In genomic region chr9:21546949-21547348, GRCh38 we compare ENCODE assay signal across 19 cellular contexts.
"Had no signal": no experiment of that assay in that cellular context is flagged by ENCODE, and none has a peak within 500 bp of the region (broad histone marks: within the 10 kb centered on the region; RNA-seq: fewer than 3 reads in every experiment).

No MANE protein-coding gene starts in this region.

- DNase-seq: activated CD8-positive, alpha-beta memory T cell treated with anti-CD3 and anti-CD28 coated beads, Interleukin-2, amount 50 U/mL, for 4 hours; activated naive CD4-positive, alpha-beta T cell; activated naive CD8-positive, alpha-beta T cell treated with anti-CD3 and anti-CD28 coated beads, Interleukin-2, amount 10 ng/mL, durations not matched to agents 7 days and 5 days; activated T-cell treated with anti-CD3 and anti-CD28 coated beads, Interleukin-2, amount 50 U/mL, for 24 hours; amniotic stem cell; cerebellar nuclear complex; cortex of kidney; endodermal cell; foreskin fibroblast; lower lobe of right lung; naive thymus-derived CD4-positive, alpha-beta T cell; stimulated activated CD4-positive, alpha-beta T cell treated with anti-CD3 and anti-CD28 coated beads, Interleukin-4, amount 100 ng/mL, for 24 hours; stimulated activated naive CD4-positive, alpha-beta T cell treated with Interleukin-2 at 50 U/mL for 16 hours; T-cell had no signal

- ATAC-seq: left lobe of liver; lower lobe of right lung; naive thymus-derived CD4-positive, alpha-beta T cell; T-cell had no signal

- H3K36me3 Mint-ChIP-seq: type B pancreatic cell had no signal

- H3K27ac ChIP-seq: lower lobe of right lung, thoracic aorta had no signal

- H3K27ac Mint-ChIP-seq: activated naive CD8-positive, alpha-beta T cell treated with anti-CD3 and anti-CD28 coated beads, Interleukin-2, amount 10 ng/mL, durations not matched to agents 7 days and 5 days; activated T-cell treated with anti-CD3 and anti-CD28 coated beads, Interleukin-2, amount 50 U/mL, for 24 hours; activated T-helper 2 cell treated with anti-CD3 and anti-CD28 coated beads, Interferon-gamma antibody, Interleukin-2, Interleukin-4, amounts not matched to agents 10 μg/mL and 5 μg/mL and 100 μg/mL, durations not matched to agents 14 hours and 24 hours and 36 hours; endodermal cell; naive thymus-derived CD4-positive, alpha-beta T cell; T-cell; type B pancreatic cell had no signal

- H3K4me1 ChIP-seq: lower lobe of right lung had no signal

- H3K4me3 ChIP-seq: lower lobe of right lung, thoracic aorta had no signal

- H3K9me3 ChIP-seq: lower lobe of right lung, thoracic aorta had no signal

- H3K27me3 Mint-ChIP-seq: activated naive CD8-positive, alpha-beta T cell treated with anti-CD3 and anti-CD28 coated beads, Interleukin-2, amount 10 ng/mL, durations not matched to agents 7 days and 5 days; activated T-cell treated with anti-CD3 and anti-CD28 coated beads, Interleukin-2, amount 50 U/mL, for 24 hours; naive thymus-derived CD4-positive, alpha-beta T cell; type B pancreatic cell had no signal

- H3K9me3 Mint-ChIP-seq: activated T-helper 2 cell treated with anti-CD3 and anti-CD28 coated beads, Interferon-gamma antibody, Interleukin-2, Interleukin-4, amounts not matched to agents 10 μg/mL and 5 μg/mL and 100 μg/mL, durations not matched to agents 14 hours and 24 hours and 36 hours; neural crest cell; type B pancreatic cell had no signal

- H3K36me3 ChIP-seq: lower lobe of right lung, thoracic aorta had no signal

- H3K4me3 Mint-ChIP-seq: activated naive CD8-positive, alpha-beta T cell treated with anti-CD3 and anti-CD28 coated beads, Interleukin-2, amount 10 ng/mL, durations not matched to agents 7 days and 5 days; activated T-cell treated with anti-CD3 and anti-CD28 coated beads, Interleukin-2, amount 50 U/mL, for 24 hours; endodermal cell; naive thymus-derived CD4-positive, alpha-beta T cell; neural crest cell; T-cell; type B pancreatic cell had no signal
